ENCODE assay signal across 2 cellular contexts in genomic region chr1:26686795-26687194, GRCh38.
TF ChIP-seq lines count a peak whose summit lies in the region.

No MANE protein-coding gene starts in this region.

TF ChIP-seq in GM23338, 12 proteins besides CTCF, POLR2A, EP300 and RAD21 (continued from another document):
- TF ChIP-seq ZNF462 (CRISPR knock-in tag; IDR thresholded peaks at IDR 0.05) (no peak), EZH2 (IDR thresholded peaks at IDR 0.05; ENCODE audit: low read depth, unreplicated experiment) (no peak), JUNB (IDR thresholded peaks at IDR 0.05; ENCODE audit: unreplicated experiment) (no peak), REST (IDR thresholded peaks at IDR 0.05; ENCODE audit: unreplicated experiment) (no peak), ZNF114 (CRISPR knock-in tag; IDR thresholded peaks at IDR 0.05) (no peak), ZNF331 (CRISPR knock-in tag; IDR thresholded peaks at IDR 0.05; ENCODE audit: low read depth) (no peak), NANOG (IDR thresholded peaks at IDR 0.05; ENCODE audit: borderline replicate concordance) (no peak), POLR2AphosphoS5 (IDR thresholded peaks at IDR 0.05; ENCODE audit: low read depth) (no peak)

TF ChIP-seq in SK-N-SH treated with all-trans-retinoic acid at 6 μM for 48 hours, 23 proteins besides CTCF, POLR2A, EP300 and RAD21 (continued from another document):
- TF ChIP-seq CSRNP3 (CRISPR knock-in tag; IDR thresholded peaks at IDR 0.05): no peak
- no peak for TF ChIP-seq ISL1 (CRISPR knock-in tag; IDR thresholded peaks at IDR 0.05)
- TF ChIP-seq ZC3H10 (CRISPR knock-in tag; IDR thresholded peaks at IDR 0.05): no peak
